In genomic region chr9:38392235-38393127, GRCh38 we compare ENCODE assay signal across 8 cellular contexts. TPM values are rescaled to one million over a fixed set of nuclear protein-coding genes. Genes with fewer than 3 reads are reported as not detected.
A peak's percentile ranks its signal among the peaks of the same experiment; 100 is the strongest.
DNase-seq lines count a peak whose midpoint lies in the region; ATAC-seq and TF ChIP-seq lines count a peak whose summit lies in the region.

ALDH1B1 (plus strand) TSS chr9:38392702; CDS start chr9:38395749, 3,047 bp downstream.

- no peaks in the 10 kb centered on the region for H3K9me3 ChIP-seq in liver (ENCODE audit: control insufficient read depth in 4 of 4, low read length in 3 of 4)

- peak within 1 kb of the TSS; percentile 76 to 88 (median 81) for H3K4me3 ChIP-seq in liver (ENCODE audit: low read depth in 1 of 3, low read length in 3 of 3)

- TF ChIP-seq RAD21 in liver (IDR thresholded peaks at IDR 0.05), result peak in 1 of 2 donors; percentile 10

- peaks cover 3 to 18% (median 13%) of the 10 kb centered on the region in 4 donors for H3K36me3 ChIP-seq in liver (ENCODE audit: control insufficient read depth in 4 of 4, insufficient read depth in 3 of 4, low read depth in 1 of 4, low read length in 3 of 4)

- DNase-seq in Ammon's horn (ENCODE audit: low spot score) (peak; percentile 87), NCI-H510A (lab: John Stamatoyannopoulos, UW) (peak; percentile 79), dermis blood vessel endothelial cell (peak; percentile 90)
- DNase-seq in activated CD4-positive, alpha-beta T cell treated with anti-CD3 and anti-CD28 coated beads for 48 hours, result peak; percentile 78
- DNase-seq in stimulated activated CD4-positive, alpha-beta T cell treated with anti-CD3 and anti-CD28 coated beads, Interleukin-4, amount 100 ng/mL, for 4 hours, result peak; percentile 42 to 64

- H3K9ac ChIP-seq in liver (ENCODE audit: low read depth in 1 of 2, low read length in 2 of 2), result peak within 1 kb of the TSS; percentile 82 to 83

- peaks cover 2 to 72% (median 60%) of the 10 kb centered on the region in 4 donors for H3K4me1 ChIP-seq in liver (ENCODE audit: control insufficient read depth in 4 of 4, insufficient read depth in 4 of 4, low read length in 3 of 4)

- under 1% methylated on average over 58 of the region's 58 CpGs for WGBS in liver

- TF ChIP-seq CTCF in liver (IDR thresholded peaks at IDR 0.05; ENCODE audit: low read depth, low read length, missing input control), result no peak

- H3K27me3 ChIP-seq in liver (ENCODE audit: control insufficient read depth in 4 of 4, insufficient read depth in 4 of 4, low read length in 3 of 4), result no peaks in the 10 kb centered on the region

- ATAC-seq in GM18873 (IDR thresholded peaks at IDR 0.05; ENCODE audit: low FRiP score, unreplicated experiment) (peak; percentile 90), HG03108 (IDR thresholded peaks at IDR 0.05; ENCODE audit: unreplicated experiment) (peak; percentile 99)

- peak within 1 kb of the TSS; percentile 54 to 80 for H3K27ac ChIP-seq in liver (ENCODE audit: low read depth in 1 of 2, low read length in 2 of 2)

TF ChIP-seq in liver, 16 proteins besides CTCF, POLR2A, EP300 and RAD21:
- no peak for TF ChIP-seq FOXA2 (IDR thresholded peaks at IDR 0.05)
- TF ChIP-seq MAX (IDR thresholded peaks at IDR 0.05), result peak; percentile 3
- no peak for TF ChIP-seq ZBTB33 (IDR thresholded peaks at IDR 0.05)
- peak; percentile 37 for TF ChIP-seq REST (IDR thresholded peaks at IDR 0.05)
- TF ChIP-seq TAF1 (conservative IDR thresholded peaks at IDR 0.05), result no peak
- no peak for TF ChIP-seq EGR1 (IDR thresholded peaks at IDR 0.05; ENCODE audit: low read depth in 2 of 2)
- no peak for TF ChIP-seq HNF4G (IDR thresholded peaks at IDR 0.05)
- TF ChIP-seq RXRA (IDR thresholded peaks at IDR 0.05), result no peak
- TF ChIP-seq SP1 (IDR thresholded peaks at IDR 0.05), result peak; percentile 20
- no peak for TF ChIP-seq JUND (IDR thresholded peaks at IDR 0.05)
- TF ChIP-seq HNF4A (conservative IDR thresholded peaks at IDR 0.05), result no peak
- no peak for TF ChIP-seq ATF3 (IDR thresholded peaks at IDR 0.05)
- TF ChIP-seq YY1 (IDR thresholded peaks at IDR 0.05), result peak; percentile 51
- TF ChIP-seq GABPA (IDR thresholded peaks at IDR 0.05 in 1 of 2, conservative IDR thresholded peaks at IDR 0.05 in 1 of 2), result no peak
- no peak for TF ChIP-seq FOXA1 (IDR thresholded peaks at IDR 0.05)
- no peak for TF ChIP-seq NR2F2 (IDR thresholded peaks at IDR 0.05)

RNA-seq across cellular contexts. Expression of gene ALDH1B1, which starts in this region (rescaled TPM):
- total RNA-seq in dermis blood vessel endothelial cell, result 12.1 and 18.3 TPM in 2 replicates
- total RNA-seq in liver, result 10 to 100 TPM; 18.9 to 57.0 TPM
- 10 to 100 TPM; 48.2 to 73.9 TPM for polyA plus RNA-seq in liver

Comparison
In these comparisons a context has a peak if more than half of its experiments do, and no peak if none do; other contexts are left out.
1. Peak in every context shown above with its lines: DNase-seq, ATAC-seq, H3K4me3 ChIP-seq and H3K27ac ChIP-seq.